11 cellular contexts compared by ENCODE assay signal in genomic region chr10:118564652-118565051, GRCh38. TPM values are rescaled to one million over a fixed set of nuclear protein-coding genes. Genes with fewer than 3 reads are reported as not detected.
DNase-seq lines count a peak whose midpoint lies in the region; ATAC-seq, FAIRE-seq and TF ChIP-seq lines count a peak whose summit lies in the region.
"Had no signal": no experiment of that assay in that cellular context is flagged by ENCODE, and none has a peak within 500 bp of the region (broad histone marks: within the 10 kb centered on the region; RNA-seq: fewer than 3 reads in every experiment).

No MANE protein-coding gene starts in this region.

- H3K27me3 ChIP-seq in left ventricle myocardium inferior (ENCODE audit: low read depth) (peaks cover 34% of the 10 kb centered on the region), right cardiac atrium (ENCODE audit: control insufficient read depth, insufficient read depth) (no peaks in the 10 kb centered on the region), SJCRH30 (no peaks in the 10 kb centered on the region; the same call in 1 of the 2 replicates), foreskin keratinocyte (no peaks in the 10 kb centered on the region)

- intact Hi-C loops in left ventricle myocardium inferior (cut with micrococcal nuclease) = loop anchor here (5.0 kb wide), 1 partner anchor 158 kb away; no protein-coding TSS in a partner anchor
- intact Hi-C loops in right cardiac atrium (cut with DNase I) = loop anchor here in 2 of 4 donors (5.0 to 10.0 kb wide), 2 partner anchors 158 to 240 kb away; no protein-coding TSS in a partner anchor

- H3K9me3 ChIP-seq in left ventricle myocardium inferior (replicated peaks) (peaks cover 37% of the 10 kb centered on the region), right cardiac atrium (ENCODE audit: control insufficient read depth, low read length) (no peaks in the 10 kb centered on the region), SJCRH30 (replicated peaks) (no peaks in the 10 kb centered on the region)

- no peak overlapping the region for H3K27ac ChIP-seq in left ventricle myocardium inferior (replicated peaks)
- H3K27ac ChIP-seq in right cardiac atrium (ENCODE audit: low read length) = no peak overlapping the region
- H3K27ac ChIP-seq in SJCRH30 = peak overlapping the region; percentile 34
- H3K27ac ChIP-seq in foreskin keratinocyte = no peak overlapping the region
- H3K27ac ChIP-seq: thoracic aorta had no signal

- 23% methylated on average over 6 of the region's 6 CpGs for WGBS in right cardiac atrium

- ATAC-seq in right cardiac atrium (no peak), foreskin keratinocyte (peak; percentile 29)
- no peak for ATAC-seq in activated T-helper 17 cell treated with anti-CD3 and anti-CD28 coated beads, Interleukin-2, amount 50 U/mL, for 72 hours (replicated peaks)
- ATAC-seq: activated CD8-positive, alpha-beta T cell treated with anti-CD3 and anti-CD28 coated beads for 36 hours had no signal

- no peak overlapping the region for H3K4me3 ChIP-seq in left ventricle myocardium inferior
- H3K4me3 ChIP-seq in right cardiac atrium (ENCODE audit: low read length) = no peak overlapping the region
- no peak overlapping the region for H3K4me3 ChIP-seq in SJCRH30
- H3K4me3 ChIP-seq: thoracic aorta had no signal

- H3K27me3 Mint-ChIP-seq in activated T-helper 17 cell treated with anti-CD3 and anti-CD28 coated beads, Interleukin-2, amount 50 U/mL, for 72 hours = peaks cover 9% of the 10 kb centered on the region

- no peak for FAIRE-seq in GM19239 (lab: Jason Lieb, UNC)
- FAIRE-seq: islet of Langerhans had no signal

- H3K4me1 ChIP-seq in left ventricle myocardium inferior (peaks cover 6% of the 10 kb centered on the region), right cardiac atrium (ENCODE audit: control insufficient read depth, insufficient read depth, low read length) (no peaks in the 10 kb centered on the region), SJCRH30 (peaks cover 17% of the 10 kb centered on the region), foreskin keratinocyte (no peaks in the 10 kb centered on the region)

- no peak for DNase-seq in left ventricle myocardium inferior
- DNase-seq in right cardiac atrium = no peak
- DNase-seq in SJCRH30 = peak; percentile 78 to 88
- DNase-seq in foreskin keratinocyte = no peak
- DNase-seq in GM19239 (ENCODE audit: insufficient read length, low spot score) = no peak
- DNase-seq in GM20000 (ENCODE audit: low spot score) = no peak
- DNase-seq in glomerular visceral epithelial cell (ENCODE audit: extremely low spot score) = no peak
- DNase-seq: activated CD8-positive, alpha-beta T cell treated with anti-CD3 and anti-CD28 coated beads for 36 hours had no signal

- H3K27ac Mint-ChIP-seq in activated T-helper 17 cell treated with anti-CD3 and anti-CD28 coated beads, Interleukin-2, amount 50 U/mL, for 72 hours = no peak overlapping the region
- H3K27ac Mint-ChIP-seq: activated CD8-positive, alpha-beta T cell treated with anti-CD3 and anti-CD28 coated beads for 36 hours had no signal

- no peaks in the 10 kb centered on the region for H3K36me3 Mint-ChIP-seq in activated T-helper 17 cell treated with anti-CD3 and anti-CD28 coated beads, Interleukin-2, amount 50 U/mL, for 72 hours (ENCODE audit: low read depth)

- H3K36me3 ChIP-seq in left ventricle myocardium inferior = no peaks in the 10 kb centered on the region
- H3K36me3 ChIP-seq in SJCRH30 = no peaks in the 10 kb centered on the region
- H3K36me3 ChIP-seq: thoracic aorta had no signal

- TF ChIP-seq CTCF in left ventricle myocardium inferior (IDR thresholded peaks at IDR 0.05; ENCODE audit: borderline replicate concordance) = peak; percentile 35
- peak; percentile 64 for TF ChIP-seq CTCF in foreskin keratinocyte (conservative IDR thresholded peaks at IDR 0.05)
- no peak for TF ChIP-seq CTCF in GM20000 (IDR thresholded peaks at IDR 0.05; ENCODE audit: extremely low read depth, missing control alignments)

- no peaks in the 10 kb centered on the region for H3K4me1 Mint-ChIP-seq in activated T-helper 17 cell treated with anti-CD3 and anti-CD28 coated beads, Interleukin-2, amount 50 U/mL, for 72 hours

- no peaks in the 10 kb centered on the region for H3K9me3 Mint-ChIP-seq in activated T-helper 17 cell treated with anti-CD3 and anti-CD28 coated beads, Interleukin-2, amount 50 U/mL, for 72 hours
- H3K9me3 Mint-ChIP-seq: activated CD8-positive, alpha-beta T cell treated with anti-CD3 and anti-CD28 coated beads for 36 hours had no signal

- no peak overlapping the region for H3K4me3 Mint-ChIP-seq in activated T-helper 17 cell treated with anti-CD3 and anti-CD28 coated beads, Interleukin-2, amount 50 U/mL, for 72 hours
- H3K4me3 Mint-ChIP-seq: activated CD8-positive, alpha-beta T cell treated with anti-CD3 and anti-CD28 coated beads for 36 hours had no signal

RNA-seq across cellular contexts. Expression of gene PRLHR, which starts 30.8 kb away (rescaled TPM):
- not detected for total RNA-seq in left ventricle myocardium inferior
- total RNA-seq in right cardiac atrium = not detected
- not detected for polyA plus RNA-seq in right cardiac atrium
- not detected in 2 replicates for total RNA-seq in SJCRH30 (2014; rRNA removed; shearing (Covaris generic))
- not detected in 2 replicates for total RNA-seq in foreskin keratinocyte
- polyA plus RNA-seq in foreskin keratinocyte = not detected in 2 replicates
- total RNA-seq in activated T-helper 17 cell treated with anti-CD3 and anti-CD28 coated beads, Interleukin-2, amount 50 U/mL, for 72 hours = not detected
- total RNA-seq: activated CD8-positive, alpha-beta T cell treated with anti-CD3 and anti-CD28 coated beads for 36 hours; thoracic aorta had no signal

Comparison
In these comparisons a context has a peak if more than half of its experiments do, and no peak if none do; other contexts are left out.
1. DNase-seq: peak in SJCRH30 (2 of 2); none in left ventricle myocardium inferior (single experiment), right cardiac atrium (0 of 3), foreskin keratinocyte (0 of 2), GM19239 (single experiment), GM20000 (single experiment) and glomerular visceral epithelial cell (single experiment).